ENCODE assay signal across 12 cellular contexts in the genomic region with DNA sequence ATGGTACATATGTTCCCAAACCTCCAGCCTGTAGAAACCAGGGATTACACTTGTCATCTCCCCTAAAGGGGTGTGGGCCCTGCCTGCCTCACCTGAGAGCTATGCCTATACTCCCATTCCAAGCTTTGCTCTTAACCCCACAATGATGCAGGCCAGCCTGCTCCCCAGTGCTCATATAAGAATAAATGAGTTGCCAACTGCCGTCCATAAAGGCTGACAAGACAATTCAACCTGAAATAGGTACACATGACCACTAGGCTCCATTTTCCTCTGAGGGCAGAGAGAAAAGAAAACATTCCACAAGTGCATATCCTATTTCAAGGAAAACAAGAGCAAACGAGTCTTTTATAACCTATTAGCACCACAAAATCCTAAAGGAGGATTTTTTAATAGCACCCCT. TPM values are rescaled to one million over a fixed set of nuclear protein-coding genes. Genes with fewer than 3 reads are reported as not detected.
DNase-seq lines count a peak whose midpoint lies in the region; ATAC-seq and TF ChIP-seq lines count a peak whose summit lies in the region.
"Had no signal": no experiment of that assay in that cellular context is flagged by ENCODE, and none has a peak within 500 bp of the region (broad histone marks: within the 10 kb centered on the region; RNA-seq: fewer than 3 reads in every experiment).

No MANE protein-coding gene starts in this region.

- peaks cover 31% of the 10 kb centered on the region for H3K4me1 Mint-ChIP-seq in brain
- H3K4me1 Mint-ChIP-seq in nephron progenitor cell: peaks cover 51% of the 10 kb centered on the region

- H3K27ac Mint-ChIP-seq in brain (peak overlapping the region in 3 of 5 experiments; percentile 9 to 72 (median 50)), nephron progenitor cell (peak overlapping the region; percentile 56)
- H3K27ac Mint-ChIP-seq: stimulated activated naive B cell treated with anti-CD40 and anti-IgM and Interleukin-4, amounts not matched to agents 10 μg/mL and 1 μg/mL and 100 μg/mL, for 72 hours had no signal

- H3K27me3 Mint-ChIP-seq in brain (no peaks in the 10 kb centered on the region), nephron progenitor cell (ENCODE audit: low read depth, poor library complexity) (peaks cover 6% of the 10 kb centered on the region)
- H3K27me3 Mint-ChIP-seq: stimulated activated naive B cell treated with anti-CD40 and anti-IgM and Interleukin-4, amounts not matched to agents 10 μg/mL and 1 μg/mL and 100 μg/mL, for 72 hours had no signal

- DNase-seq in activated effector memory CD4-positive, alpha-beta T cell treated with anti-CD3 and anti-CD28 coated beads, Interleukin-2, amount 50 U/mL, for 16 hours: peak; percentile 55
- DNase-seq in activated effector memory CD4-positive, alpha-beta T cell treated with Interleukin-2 at 50 U/mL for 16 hours: no peak
- peak; percentile 3 for DNase-seq in H4 (ENCODE audit: low spot score)
- no peak for DNase-seq in nephron progenitor cell
- no peak for DNase-seq in heart right ventricle
- DNase-seq in ecto neural progenitor cell (ENCODE audit: low spot score): no peak
- DNase-seq: dermis blood vessel endothelial cell; NCI-H2081 treated with DMSO at 0.1 percent for 48 hours; stimulated activated naive B cell treated with anti-CD40 and anti-IgM and Interleukin-4, amounts not matched to agents 10 μg/mL and 1 μg/mL and 100 μg/mL, for 72 hours had no signal

- H3K9me3 Mint-ChIP-seq in brain: no peaks in the 10 kb centered on the region
- no peaks in the 10 kb centered on the region for H3K9me3 Mint-ChIP-seq in nephron progenitor cell
- H3K9me3 Mint-ChIP-seq: stimulated activated naive B cell treated with anti-CD40 and anti-IgM and Interleukin-4, amounts not matched to agents 10 μg/mL and 1 μg/mL and 100 μg/mL, for 72 hours had no signal

- H3K36me3 Mint-ChIP-seq in brain: peaks cover 49% of the 10 kb centered on the region
- H3K36me3 Mint-ChIP-seq in nephron progenitor cell (ENCODE audit: low read depth): peaks cover 38% of the 10 kb centered on the region

- H3K27me3 ChIP-seq in heart right ventricle: no peaks in the 10 kb centered on the region

- H3K4me3 ChIP-seq in heart right ventricle: no peak overlapping the region

- intact Hi-C loops in heart right ventricle (cut with DNase I): loop anchor here in 1 of 10 donors (10.0 kb wide), 1 partner anchor 54 kb away; no protein-coding TSS in a partner anchor

- peaks cover 4 to 57% (median 36%) of the 10 kb centered on the region in 9 donors for H3K4me1 ChIP-seq in heart right ventricle

- ATAC-seq in heart right ventricle (no peak), GM18867 (IDR thresholded peaks at IDR 0.05; ENCODE audit: unreplicated experiment) (no peak)
- ATAC-seq: activated CD4-positive, CD25-positive, alpha-beta regulatory T cell treated with anti-CD3 and anti-CD28 coated beads, Interleukin-2, amount 50 U/mL, for 24 hours; stimulated activated naive B cell treated with anti-CD40 and anti-IgM and Interleukin-4, amounts not matched to agents 10 μg/mL and 1 μg/mL and 100 μg/mL, for 72 hours had no signal

- WGBS in heart right ventricle, 2 donors: 53 to 76% methylated on average over 2 of the region's 2 CpGs

- H3K27ac ChIP-seq in heart right ventricle: no peak overlapping the region

- no peak for TF ChIP-seq CTCF in brain (conservative IDR thresholded peaks at IDR 0.05)
- peak; percentile 28 for TF ChIP-seq CTCF in nephron progenitor cell (IDR thresholded peaks at IDR 0.05)
- no peak for TF ChIP-seq CTCF in heart right ventricle (IDR thresholded peaks at IDR 0.05)

- H3K36me3 ChIP-seq in heart right ventricle: peaks cover 0 to 100% (median 22%) of the 10 kb centered on the region in 9 donors

- no peaks in the 10 kb centered on the region for H3K9me3 ChIP-seq in heart right ventricle

- H3K4me3 Mint-ChIP-seq in brain (no peak overlapping the region), nephron progenitor cell (no peak overlapping the region)
- H3K4me3 Mint-ChIP-seq: stimulated activated naive B cell treated with anti-CD40 and anti-IgM and Interleukin-4, amounts not matched to agents 10 μg/mL and 1 μg/mL and 100 μg/mL, for 72 hours had no signal

RNA-seq across cellular contexts. Expression of gene SKP1, which starts 28.4 kb away (rescaled TPM):
- total RNA-seq in H4 (2014; rRNA removed; shearing (Covaris generic)): 886 and 1,193 TPM in 2 replicates
- polyA plus RNA-seq in brain (ENCODE audit: insufficient read depth, low read depth, low replicate concordance): 664 TPM
- 100 to 1,000 TPM; 424 to 543 (median 483) TPM for total RNA-seq in heart right ventricle
- 100 to 1,000 TPM in 1 of 2 donors, 10 to 100 TPM in 1; 65.2 to 675 TPM for polyA plus RNA-seq in heart right ventricle

RNA-seq across cellular contexts. Expression of gene TCF7, which starts 33.8 kb away (rescaled TPM):
- total RNA-seq in H4 (2014; rRNA removed; shearing (Covaris generic)): 1.5 and 2.9 TPM in 2 replicates
- 5.9 TPM for polyA plus RNA-seq in brain (ENCODE audit: insufficient read depth, low read depth, low replicate concordance)
- total RNA-seq in heart right ventricle: 1 to 10 TPM in 9 of 10 donors, under 1 TPM in 1; 0.42 to 5.9 (median 2.0) TPM
- 1 to 10 TPM; 1.0 TPM for polyA plus RNA-seq in heart right ventricle

Comparison
In these comparisons a context has a peak if more than half of its experiments do, and no peak if none do; other contexts are left out.
1. DNase-seq: peak in activated effector memory CD4-positive, alpha-beta T cell treated with anti-CD3 and anti-CD28 coated beads, Interleukin-2, amount 50 U/mL, for 16 hours (single experiment) and H4 (single experiment); none in activated effector memory CD4-positive, alpha-beta T cell treated with Interleukin-2 at 50 U/mL for 16 hours (single experiment), nephron progenitor cell (single experiment), heart right ventricle (0 of 2) and ecto neural progenitor cell (single experiment).